In genomic region chr20:31691646-31692275, GRCh38 we compare ENCODE assay signal across 9 cellular contexts. TPM values are rescaled to one million over a fixed set of nuclear protein-coding genes. Genes with fewer than 3 reads are reported as not detected.
DNase-seq lines count a peak whose midpoint lies in the region; ATAC-seq, FAIRE-seq and TF ChIP-seq lines count a peak whose summit lies in the region.
"Had no signal": no experiment of that assay in that cellular context is flagged by ENCODE, and none has a peak within 500 bp of the region (broad histone marks: within the 10 kb centered on the region; RNA-seq: fewer than 3 reads in every experiment).

No MANE protein-coding gene starts in this region.

- no peak for TF ChIP-seq POLR2A in GM12892 (IDR thresholded peaks at IDR 0.05; ENCODE audit: low read depth, low read length)

- H3K27me3 Mint-ChIP-seq in activated CD4-positive, alpha-beta memory T cell treated with anti-CD3 and anti-CD28 coated beads for 36 hours = no peaks in the 10 kb centered on the region
- H3K27me3 Mint-ChIP-seq in neural crest cell (ENCODE audit: low read depth) = no peaks in the 10 kb centered on the region

- no peak overlapping the region for H3K4me3 Mint-ChIP-seq in activated CD4-positive, alpha-beta memory T cell treated with anti-CD3 and anti-CD28 coated beads for 36 hours
- H3K4me3 Mint-ChIP-seq in neural crest cell = no peak overlapping the region

- peaks cover 66% of the 10 kb centered on the region for H3K4me1 Mint-ChIP-seq in activated CD4-positive, alpha-beta memory T cell treated with anti-CD3 and anti-CD28 coated beads for 36 hours (ENCODE audit: low read depth)
- H3K4me1 Mint-ChIP-seq in neural crest cell = peaks cover 12% of the 10 kb centered on the region

- peak; percentile 21 for FAIRE-seq in GM12892 (lab: Jason Lieb, UNC)

- no peak overlapping the region for H3K27ac ChIP-seq in caudate nucleus (ENCODE audit: low read depth, low read length)

- in situ Hi-C loops in ACHN (cut with HindIII; ENCODE audit: low pct_ligation_motif_present, low pct_unique_long_range_greater_than_20kb, low sequenced_read_pairs) = no loop called here

- POLR2A ChIA-PET in activated CD4-positive, alpha-beta memory T cell treated with anti-CD3 and anti-CD28 coated beads for 36 hours (lab: Charles Lee) = no interaction called here

- no peak for TF ChIP-seq CTCF in neural crest cell (conservative IDR thresholded peaks at IDR 0.05)

- peaks cover 40% of the 10 kb centered on the region for H3K36me3 Mint-ChIP-seq in activated CD4-positive, alpha-beta memory T cell treated with anti-CD3 and anti-CD28 coated beads for 36 hours
- peaks cover 13% of the 10 kb centered on the region for H3K36me3 Mint-ChIP-seq in neural crest cell (ENCODE audit: low read depth)

- H3K27ac Mint-ChIP-seq in activated CD4-positive, alpha-beta memory T cell treated with anti-CD3 and anti-CD28 coated beads for 36 hours = peak overlapping the region; percentile 80
- peak overlapping the region; percentile 8 for H3K27ac Mint-ChIP-seq in neural crest cell (ENCODE audit: unreplicated experiment)

- DNase-seq in GM12892 (ENCODE audit: insufficient read length) (no peak), neural crest cell (ENCODE audit: low read depth, low spot score) (no peak), NCI-H2196 (lab: John Stamatoyannopoulos, UW; ENCODE audit: unreplicated experiment) (no peak), caudate nucleus (lab: John Stamatoyannopoulos, UW) (no peak), ACHN (no peak)
- DNase-seq in activated CD4-positive, alpha-beta memory T cell treated with anti-CD3 and anti-CD28 coated beads for 36 hours = no peak

- H3K9me3 Mint-ChIP-seq in activated CD4-positive, alpha-beta memory T cell treated with anti-CD3 and anti-CD28 coated beads for 36 hours = no peaks in the 10 kb centered on the region
- no peaks in the 10 kb centered on the region for H3K9me3 Mint-ChIP-seq in neural crest cell

- ATAC-seq in HG02763 (IDR thresholded peaks at IDR 0.05; ENCODE audit: unreplicated experiment) (peak; percentile 42), HG02973 (IDR thresholded peaks at IDR 0.05; ENCODE audit: unreplicated experiment) (no peak)

- CTCF ChIA-PET in activated CD4-positive, alpha-beta memory T cell treated with anti-CD3 and anti-CD28 coated beads for 36 hours (lab: Charles Lee) = interaction anchor here (2.0 kb wide), 2 partner anchors 30 to 32 kb away, joined by 6 to 9 read pairs; no protein-coding TSS in a partner anchor

- intact Hi-C loops in activated CD4-positive, alpha-beta memory T cell treated with anti-CD3 and anti-CD28 coated beads for 36 hours (cut with micrococcal nuclease) = no loop called here

RNA-seq across cellular contexts. Expression of gene BCL2L1, which starts 30.9 kb away (rescaled TPM):
- 45.0 TPM for polyA plus RNA-seq in GM12892 (2012; ENCODE audit: missing spikeins)
- 100 to 1,000 TPM; 126 to 129 TPM for total RNA-seq in activated CD4-positive, alpha-beta memory T cell treated with anti-CD3 and anti-CD28 coated beads for 36 hours
- total RNA-seq in neural crest cell = 74.3 and 74.8 TPM in 2 replicates

RNA-seq across cellular contexts. Expression of gene TPX2, which starts 47.3 kb away (rescaled TPM):
- polyA plus RNA-seq in GM12892 (2012; ENCODE audit: missing spikeins) = 35.8 TPM
- 100 to 1,000 TPM; 149 TPM for total RNA-seq in activated CD4-positive, alpha-beta memory T cell treated with anti-CD3 and anti-CD28 coated beads for 36 hours
- 208 and 210 TPM in 2 replicates for total RNA-seq in neural crest cell

RNA-seq across cellular contexts. Expression of gene COX4I2, which starts 54.0 kb away (rescaled TPM):
- not detected for polyA plus RNA-seq in GM12892 (2012; ENCODE audit: missing spikeins)
- not detected for total RNA-seq in activated CD4-positive, alpha-beta memory T cell treated with anti-CD3 and anti-CD28 coated beads for 36 hours
- total RNA-seq in neural crest cell = not detected in 2 replicates
- total RNA-seq: dermis microvascular lymphatic vessel endothelial cell had no signal
